1 cellular context compared by ENCODE assay signal in genomic region chr6:42947950-42948349, GRCh38.
TF ChIP-seq lines count a peak whose summit lies in the region.

No MANE protein-coding gene starts in this region.

TF ChIP-seq in GM23338, 12 proteins besides CTCF, POLR2A, EP300 and RAD21 (continued from another document):
- TF ChIP-seq ZNF462 (CRISPR knock-in tag; IDR thresholded peaks at IDR 0.05) = no peak
- no peak for TF ChIP-seq EZH2 (IDR thresholded peaks at IDR 0.05; ENCODE audit: low read depth, unreplicated experiment)
- no peak for TF ChIP-seq ZNF331 (CRISPR knock-in tag; IDR thresholded peaks at IDR 0.05; ENCODE audit: low read depth)
- TF ChIP-seq ZNF114 (CRISPR knock-in tag; IDR thresholded peaks at IDR 0.05) = no peak
- TF ChIP-seq EZH2phosphoT487 (IDR thresholded peaks at IDR 0.05; ENCODE audit: unreplicated experiment) = no peak
- TF ChIP-seq JUNB (IDR thresholded peaks at IDR 0.05; ENCODE audit: unreplicated experiment) = no peak
- TF ChIP-seq NANOG (IDR thresholded peaks at IDR 0.05; ENCODE audit: borderline replicate concordance) = no peak
- TF ChIP-seq CREB1 (CRISPR knock-in tag; IDR thresholded peaks at IDR 0.05; ENCODE audit: low read depth) = no peak
- TF ChIP-seq, protein P1, sequence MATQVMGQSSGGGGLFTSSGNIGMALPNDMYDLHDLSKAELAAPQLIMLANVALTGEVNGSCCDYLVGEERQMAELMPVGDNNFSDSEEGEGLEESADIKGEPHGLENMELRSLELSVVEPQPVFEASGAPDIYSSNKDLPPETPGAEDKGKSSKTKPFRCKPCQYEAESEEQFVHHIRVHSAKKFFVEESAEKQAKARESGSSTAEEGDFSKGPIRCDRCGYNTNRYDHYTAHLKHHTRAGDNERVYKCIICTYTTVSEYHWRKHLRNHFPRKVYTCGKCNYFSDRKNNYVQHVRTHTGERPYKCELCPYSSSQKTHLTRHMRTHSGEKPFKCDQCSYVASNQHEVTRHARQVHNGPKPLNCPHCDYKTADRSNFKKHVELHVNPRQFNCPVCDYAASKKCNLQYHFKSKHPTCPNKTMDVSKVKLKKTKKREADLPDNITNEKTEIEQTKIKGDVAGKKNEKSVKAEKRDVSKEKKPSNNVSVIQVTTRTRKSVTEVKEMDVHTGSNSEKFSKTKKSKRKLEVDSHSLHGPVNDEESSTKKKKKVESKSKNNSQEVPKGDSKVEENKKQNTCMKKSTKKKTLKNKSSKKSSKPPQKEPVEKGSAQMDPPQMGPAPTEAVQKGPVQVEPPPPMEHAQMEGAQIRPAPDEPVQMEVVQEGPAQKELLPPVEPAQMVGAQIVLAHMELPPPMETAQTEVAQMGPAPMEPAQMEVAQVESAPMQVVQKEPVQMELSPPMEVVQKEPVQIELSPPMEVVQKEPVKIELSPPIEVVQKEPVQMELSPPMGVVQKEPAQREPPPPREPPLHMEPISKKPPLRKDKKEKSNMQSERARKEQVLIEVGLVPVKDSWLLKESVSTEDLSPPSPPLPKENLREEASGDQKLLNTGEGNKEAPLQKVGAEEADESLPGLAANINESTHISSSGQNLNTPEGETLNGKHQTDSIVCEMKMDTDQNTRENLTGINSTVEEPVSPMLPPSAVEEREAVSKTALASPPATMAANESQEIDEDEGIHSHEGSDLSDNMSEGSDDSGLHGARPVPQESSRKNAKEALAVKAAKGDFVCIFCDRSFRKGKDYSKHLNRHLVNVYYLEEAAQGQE (IDR thresholded peaks at IDR 0.05; ENCODE audit: unreplicated experiment) = no peak
